In genomic region chr6:111803804-111804203, GRCh38 we compare ENCODE assay signal across 10 cellular contexts.
DNase-seq lines count a peak whose midpoint lies in the region; ATAC-seq and TF ChIP-seq lines count a peak whose summit lies in the region.
"Had no signal": no experiment of that assay in that cellular context is flagged by ENCODE, and none has a peak within 500 bp of the region (broad histone marks: within the 10 kb centered on the region; RNA-seq: fewer than 3 reads in every experiment).

No MANE protein-coding gene starts in this region.

- no peak for TF ChIP-seq CTCF in Peyer's patch (IDR thresholded peaks at IDR 0.05)
- no peak for TF ChIP-seq CTCF in foreskin keratinocyte (conservative IDR thresholded peaks at IDR 0.05)

- H3K9me3 Mint-ChIP-seq in CD4-positive, alpha-beta memory T cell, result no peaks in the 10 kb centered on the region
- no peaks in the 10 kb centered on the region for H3K9me3 Mint-ChIP-seq in natural killer cell treated with Interleukin-12 subunit alpha and Interleukin-12 subunit beta and Interleukin-15 and Interleukin-18, amount 100 ng/mL, for 72 hours

- no peak for TF ChIP-seq POLR2A in Peyer's patch (IDR thresholded peaks at IDR 0.05)

- POLR2A ChIA-PET in CD4-positive, alpha-beta memory T cell (lab: Charles Lee; ENCODE audit: partially characterized antibody), result interaction anchor here (0.9 to 3.0 kb wide), 22 partner anchors 8 to 224 kb away, joined by 3 to 27 read pairs (median 5); no protein-coding TSS in a partner anchor

- peaks cover 98% of the 10 kb centered on the region for H3K4me1 ChIP-seq in CD4-positive, alpha-beta memory T cell (ENCODE audit: insufficient read depth, low read length)
- H3K4me1 ChIP-seq in Peyer's patch, result peaks cover 0 to 19% (median 14%) of the 10 kb centered on the region in 4 donors
- H3K4me1 ChIP-seq in foreskin keratinocyte, result peaks cover 18% of the 10 kb centered on the region

- CTCF ChIA-PET in CD4-positive, alpha-beta memory T cell (lab: Charles Lee; ENCODE audit: partially characterized antibody), result interaction anchor here (0.9 to 5.0 kb wide), 19 partner anchors 8 to 206 kb away, joined by 3 to 21 read pairs (median 7); partner anchors contain the start of gene FYN

- peak overlapping the region; percentile 77 for H3K27ac ChIP-seq in CD4-positive, alpha-beta memory T cell (ENCODE audit: low read depth, low read length)
- peak overlapping the region; percentile 55 to 79 (median 70) for H3K27ac ChIP-seq in Peyer's patch
- H3K27ac ChIP-seq in foreskin keratinocyte, result no peak overlapping the region

- H3K9me3 ChIP-seq in CD4-positive, alpha-beta memory T cell (ENCODE audit: control insufficient read depth in 1 of 2, low read length in 2 of 2), result no peaks in the 10 kb centered on the region
- no peaks in the 10 kb centered on the region for H3K9me3 ChIP-seq in Peyer's patch

- H3K27ac Mint-ChIP-seq in CD4-positive, alpha-beta memory T cell, result peak overlapping the region; percentile 94 to 99 (median 96)
- H3K27ac Mint-ChIP-seq in natural killer cell treated with Interleukin-12 subunit alpha and Interleukin-12 subunit beta and Interleukin-15 and Interleukin-18, amount 100 ng/mL, for 72 hours, result peak overlapping the region; percentile 96 to 97

- no peaks in the 10 kb centered on the region for H3K27me3 ChIP-seq in CD4-positive, alpha-beta memory T cell (ENCODE audit: insufficient read depth, low read length)
- H3K27me3 ChIP-seq in Peyer's patch (no peaks in the 10 kb centered on the region), foreskin keratinocyte (no peaks in the 10 kb centered on the region)

- H3K4me1 Mint-ChIP-seq in CD4-positive, alpha-beta memory T cell, result peaks cover 67 to 98% (median 86%) of the 10 kb centered on the region in 4 donors
- H3K4me1 Mint-ChIP-seq in natural killer cell treated with Interleukin-12 subunit alpha and Interleukin-12 subunit beta and Interleukin-15 and Interleukin-18, amount 100 ng/mL, for 72 hours (ENCODE audit: low read depth in 2 of 2), result peaks cover 81 to 87% of the 10 kb centered on the region in 2 donors

- intact Hi-C loops in CD4-positive, alpha-beta memory T cell (cut with micrococcal nuclease), result loop anchor here (1.0 to 2.0 kb wide), 6 partner anchors 39 to 239 kb away; no protein-coding TSS in a partner anchor

- ATAC-seq in natural killer cell treated with Interleukin-12 subunit alpha and Interleukin-12 subunit beta and Interleukin-15 and Interleukin-18, amount 100 ng/mL, for 72 hours, result peak in 1 of 2 donors; percentile 18
- ATAC-seq in foreskin keratinocyte, result no peak
- ATAC-seq: Panc1 had no signal

- H3K4me3 ChIP-seq in CD4-positive, alpha-beta memory T cell (ENCODE audit: low read length in 2 of 2), result peak overlapping the region in 1 of 2 donors; percentile 15
- no peak overlapping the region for H3K4me3 ChIP-seq in Peyer's patch

- peaks cover 5% of the 10 kb centered on the region for H3K36me3 ChIP-seq in CD4-positive, alpha-beta memory T cell (ENCODE audit: insufficient read depth, low read length)
- no peaks in the 10 kb centered on the region for H3K36me3 ChIP-seq in Peyer's patch

- peaks cover 33 to 41% of the 10 kb centered on the region in 2 donors for H3K36me3 Mint-ChIP-seq in CD4-positive, alpha-beta memory T cell
- H3K36me3 Mint-ChIP-seq in natural killer cell treated with Interleukin-12 subunit alpha and Interleukin-12 subunit beta and Interleukin-15 and Interleukin-18, amount 100 ng/mL, for 72 hours, result peaks cover 5% of the 10 kb centered on the region

- H3K27me3 Mint-ChIP-seq in CD4-positive, alpha-beta memory T cell, result no peaks in the 10 kb centered on the region
- no peaks in the 10 kb centered on the region for H3K27me3 Mint-ChIP-seq in natural killer cell treated with Interleukin-12 subunit alpha and Interleukin-12 subunit beta and Interleukin-15 and Interleukin-18, amount 100 ng/mL, for 72 hours

- H3K4me3 Mint-ChIP-seq in CD4-positive, alpha-beta memory T cell, result peak overlapping the region; percentile 34 to 86 (median 72)
- peak overlapping the region; percentile 86 for H3K4me3 Mint-ChIP-seq in natural killer cell treated with Interleukin-12 subunit alpha and Interleukin-12 subunit beta and Interleukin-15 and Interleukin-18, amount 100 ng/mL, for 72 hours

- DNase-seq in CD4-positive, alpha-beta memory T cell, result peak; percentile 36 to 58 (median 39)
- no peak for DNase-seq in Peyer's patch
- peak; percentile 87 for DNase-seq in dermis blood vessel endothelial cell
- no peak for DNase-seq in natural killer cell treated with Interleukin-12 subunit alpha and Interleukin-12 subunit beta and Interleukin-15 and Interleukin-18, amount 100 ng/mL, for 72 hours (ENCODE audit: low spot score)
- no peak for DNase-seq in T-helper 9 cell
- DNase-seq in NCI-H2227 treated with DMSO at 0.1 percent for 48 hours (lab: John Stamatoyannopoulos, UW), result no peak
- no peak for DNase-seq in foreskin keratinocyte
- no peak for DNase-seq in DMS 273 treated with DMSO at 0.1 percent for 48 hours (lab: John Stamatoyannopoulos, UW)
- DNase-seq: NCI-H2081 had no signal

Comparison
In these comparisons a context has a peak if more than half of its experiments do, and no peak if none do; other contexts are left out.
1. DNase-seq: peak in CD4-positive, alpha-beta memory T cell (5 of 5) and dermis blood vessel endothelial cell (single experiment); none in Peyer's patch (0 of 3), natural killer cell treated with Interleukin-12 subunit alpha and Interleukin-12 subunit beta and Interleukin-15 and Interleukin-18, amount 100 ng/mL, for 72 hours (single experiment), T-helper 9 cell (single experiment), NCI-H2227 treated with DMSO at 0.1 percent for 48 hours (single experiment), foreskin keratinocyte (0 of 2) and DMS 273 treated with DMSO at 0.1 percent for 48 hours (single experiment).